ENCODE assay signal across 23 cellular contexts in genomic region chr5:17860660-17861315, GRCh38.
DNase-seq lines count a peak whose midpoint lies in the region; ATAC-seq, FAIRE-seq and TF ChIP-seq lines count a peak whose summit lies in the region.
"Had no signal": no experiment of that assay in that cellular context is flagged by ENCODE, and none has a peak within 500 bp of the region (broad histone marks: within the 10 kb centered on the region; RNA-seq: fewer than 3 reads in every experiment).

No MANE protein-coding gene starts in this region.

- TF ChIP-seq CTCF in tibial artery (IDR thresholded peaks at IDR 0.05), result no peak

- FAIRE-seq in urothelium cell line (lab: Jason Lieb, UNC), result no peak
- FAIRE-seq: astrocyte, GM18507 had no signal

- H3K27me3 ChIP-seq in tibial artery, result no peaks in the 10 kb centered on the region
- H3K27me3 ChIP-seq: BLaER1 treated with 17β-estradiol and CSF1 and Interleukin-3, amounts not matched to agents 10 nM and 100 nM; SJSA1 had no signal

- intact Hi-C loops in tibial artery (cut with DNase I; ENCODE audit: low total_unique reads), result no loop called here

- no peak overlapping the region for H3K27ac ChIP-seq in tibial artery
- H3K27ac ChIP-seq: BLaER1 treated with 17β-estradiol and CSF1 and Interleukin-3, amounts not matched to agents 10 nM and 100 nM; HL-60; SJSA1 had no signal

- peaks cover 0 to 5% (median 0%) of the 10 kb centered on the region in 3 donors for H3K9me3 ChIP-seq in tibial artery
- H3K9me3 ChIP-seq: SJSA1 had no signal

- H3K4me1 ChIP-seq in tibial artery, result no peaks in the 10 kb centered on the region
- H3K4me1 ChIP-seq: BLaER1 treated with 17β-estradiol and CSF1 and Interleukin-3, amounts not matched to agents 10 nM and 100 nM; SJSA1 had no signal

- no peaks in the 10 kb centered on the region for H3K36me3 ChIP-seq in tibial artery
- H3K36me3 ChIP-seq: BLaER1 treated with 17β-estradiol and CSF1 and Interleukin-3, amounts not matched to agents 10 nM and 100 nM; SJSA1 had no signal

- no peak overlapping the region for H3K4me3 ChIP-seq in tibial artery
- H3K4me3 ChIP-seq: BLaER1 treated with 17β-estradiol and CSF1 and Interleukin-3, amounts not matched to agents 10 nM and 100 nM; SJSA1 had no signal

- DNase-seq in SHP77 (lab: John Stamatoyannopoulos, UW) (peak; percentile 24 to 48), SHP77 treated with DMSO at 0.1 percent for 48 hours (lab: John Stamatoyannopoulos, UW) (no peak), SW480 (ENCODE audit: low spot score) (peak; percentile 21), fibroblast of gingiva (ENCODE audit: low read depth) (peak; percentile 24), urothelium cell line (ENCODE audit: low spot score) (peak; percentile 6), tibial artery (no peak)
- no peak for DNase-seq in effector CD4-positive, alpha-beta T cell
- DNase-seq: activated CD4-positive, alpha-beta T cell treated with anti-CD3 and anti-CD28 coated beads, Interleukin-2, amount 10 ng/mL, durations not matched to agents 7 days and 5 days; activated CD8-positive, alpha-beta memory T cell treated with anti-CD3 and anti-CD28 coated beads, Interleukin-2, amount 10 ng/mL, durations not matched to agents 7 days and 5 days; Calu3; effector memory CD8-positive, alpha-beta T cell; left colon; NCI-H146; NCI-H774; posterior cingulate gyrus; stimulated activated CD8-positive, alpha-beta memory T cell treated with anti-CD3 and anti-CD28 coated beads, Interleukin-4, amount 100 ng/mL, for 48 hours; T-helper 17 cell had no signal

- no peak for ATAC-seq in HG02970 (IDR thresholded peaks at IDR 0.05; ENCODE audit: low FRiP score, unreplicated experiment)
- ATAC-seq: activated CD8-positive, alpha-beta memory T cell treated with anti-CD3 and anti-CD28 coated beads, Interleukin-2, amount 10 ng/mL, durations not matched to agents 7 days and 5 days; effector memory CD8-positive, alpha-beta T cell; left colon; T-helper 17 cell had no signal

Comparison
In these comparisons a context has a peak if more than half of its experiments do, and no peak if none do; other contexts are left out.
1. DNase-seq: peak in SHP77 (2 of 2), SW480 (single experiment), fibroblast of gingiva (single experiment) and urothelium cell line (single experiment); none in SHP77 treated with DMSO at 0.1 percent for 48 hours (single experiment), effector CD4-positive, alpha-beta T cell (single experiment) and tibial artery (0 of 2).